Comparison of ENCODE assay signal across 2 cellular contexts in the genomic region with DNA sequence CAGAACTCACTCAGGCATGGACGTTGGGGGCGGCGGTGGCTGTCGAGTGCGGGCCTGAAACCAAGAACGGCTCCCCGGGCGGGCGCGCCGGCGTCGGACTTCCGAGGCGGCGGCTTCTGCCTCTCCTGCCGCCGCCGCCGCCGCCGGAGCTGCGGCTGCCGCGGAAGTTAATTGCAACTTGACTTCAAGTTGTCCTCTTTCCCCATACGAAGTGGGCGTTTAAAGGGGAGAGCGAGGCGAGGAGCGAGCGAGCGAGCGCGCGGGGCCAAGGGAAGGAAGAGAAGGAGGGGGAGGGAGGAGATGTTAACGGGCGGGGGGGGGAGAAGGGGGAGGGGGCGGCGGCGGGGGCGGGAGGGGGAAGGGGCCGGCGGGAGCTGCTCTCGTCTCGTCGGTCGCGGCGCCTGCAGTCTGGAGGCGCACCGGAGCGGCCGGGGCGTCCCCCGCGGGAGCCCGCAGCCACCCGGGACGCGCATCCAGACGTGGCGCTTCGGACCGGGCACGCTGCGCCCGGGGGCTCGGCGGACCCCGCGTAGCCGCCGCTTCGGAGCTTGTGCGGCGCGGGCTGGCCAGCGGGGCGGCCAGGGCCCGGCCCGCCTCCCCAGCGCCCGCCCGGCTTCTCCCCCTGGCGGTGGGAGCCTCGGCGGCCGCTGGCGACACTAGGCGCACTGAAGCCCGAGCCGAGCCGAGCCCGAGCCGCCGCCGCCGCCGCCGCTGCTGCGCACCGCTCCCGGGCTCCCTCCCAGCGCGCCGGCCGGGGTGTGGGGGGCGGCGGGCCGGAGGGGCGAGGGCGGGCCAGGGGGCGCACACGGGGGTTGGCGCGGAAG.
TF ChIP-seq lines count a peak whose summit lies in the region.

No MANE protein-coding gene starts in this region.

TF ChIP-seq in HCT116, 20 proteins besides CTCF, POLR2A, EP300 and RAD21:
- TF ChIP-seq EZH2phosphoT487 (IDR thresholded peaks at IDR 0.05; ENCODE audit: borderline replicate concordance) (no peak), ELF1 (IDR thresholded peaks at IDR 0.05; ENCODE audit: borderline replicate concordance, low read depth) (no peak), SP1 (IDR thresholded peaks at IDR 0.05; ENCODE audit: low read depth) (no peak), ZBTB33 (IDR thresholded peaks at IDR 0.05; ENCODE audit: extremely low read depth, insufficient replicate concordance, low read length) (no peak), EZH2 (IDR thresholded peaks at IDR 0.05) (no peak), EGR1 (IDR thresholded peaks at IDR 0.05; ENCODE audit: low read depth) (no peak)

TF ChIP-seq in HepG2, 621 proteins besides CTCF, POLR2A, EP300 and RAD21 (continued from another document):
- peak; percentile 56 for TF ChIP-seq HNRNPK (IDR thresholded peaks at IDR 0.05; ENCODE audit: low read depth, low read length, poor library complexity, severe bottlenecking)
- TF ChIP-seq, protein P1, sequence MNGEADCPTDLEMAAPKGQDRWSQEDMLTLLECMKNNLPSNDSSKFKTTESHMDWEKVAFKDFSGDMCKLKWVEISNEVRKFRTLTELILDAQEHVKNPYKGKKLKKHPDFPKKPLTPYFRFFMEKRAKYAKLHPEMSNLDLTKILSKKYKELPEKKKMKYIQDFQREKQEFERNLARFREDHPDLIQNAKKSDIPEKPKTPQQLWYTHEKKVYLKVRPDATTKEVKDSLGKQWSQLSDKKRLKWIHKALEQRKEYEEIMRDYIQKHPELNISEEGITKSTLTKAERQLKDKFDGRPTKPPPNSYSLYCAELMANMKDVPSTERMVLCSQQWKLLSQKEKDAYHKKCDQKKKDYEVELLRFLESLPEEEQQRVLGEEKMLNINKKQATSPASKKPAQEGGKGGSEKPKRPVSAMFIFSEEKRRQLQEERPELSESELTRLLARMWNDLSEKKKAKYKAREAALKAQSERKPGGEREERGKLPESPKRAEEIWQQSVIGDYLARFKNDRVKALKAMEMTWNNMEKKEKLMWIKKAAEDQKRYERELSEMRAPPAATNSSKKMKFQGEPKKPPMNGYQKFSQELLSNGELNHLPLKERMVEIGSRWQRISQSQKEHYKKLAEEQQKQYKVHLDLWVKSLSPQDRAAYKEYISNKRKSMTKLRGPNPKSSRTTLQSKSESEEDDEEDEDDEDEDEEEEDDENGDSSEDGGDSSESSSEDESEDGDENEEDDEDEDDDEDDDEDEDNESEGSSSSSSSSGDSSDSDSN (CRISPR knock-in tag; IDR thresholded peaks at IDR 0.05), result peak; percentile 52; the same call in 1 of the 2 replicates
- TF ChIP-seq CENPT (CRISPR knock-in tag; IDR thresholded peaks at IDR 0.05; ENCODE audit: low read depth), result no peak
- peak; percentile 36 for TF ChIP-seq SKI (IDR thresholded peaks at IDR 0.05; ENCODE audit: partially characterized antibody)
- TF ChIP-seq DNMT3B (CRISPR knock-in tag; conservative IDR thresholded peaks at IDR 0.05), result no peak
- no peak for TF ChIP-seq ZFX (CRISPR knock-in tag; IDR thresholded peaks at IDR 0.05; ENCODE audit: low read depth)
- TF ChIP-seq ZNF777 (CRISPR knock-in tag; IDR thresholded peaks at IDR 0.05), result peak; percentile 51
